In genomic region chr7:66114743-66115727, GRCh38 we compare ENCODE assay signal across 9 cellular contexts. TPM values are rescaled to one million over a fixed set of nuclear protein-coding genes. Genes with fewer than 3 reads are reported as not detected.
DNase-seq lines count a peak whose midpoint lies in the region; ATAC-seq, FAIRE-seq and TF ChIP-seq lines count a peak whose summit lies in the region.
"Had no signal": no experiment of that assay in that cellular context is flagged by ENCODE, and none has a peak within 500 bp of the region (broad histone marks: within the 10 kb centered on the region; RNA-seq: fewer than 3 reads in every experiment).

CRCP (plus strand) TSS chr7:66114847; CDS start chr7:66114963, 116 bp downstream.

- no peaks in the 10 kb centered on the region for H3K27me3 ChIP-seq in keratinocyte (ENCODE audit: control insufficient read depth, extremely low read depth, insufficient read depth, low read length)

- H3K4me1 ChIP-seq in keratinocyte (ENCODE audit: control insufficient read depth, extremely low read depth, insufficient read depth, low read length) = peaks cover 26% of the 10 kb centered on the region

- TF ChIP-seq CTCF in AG09319 (IDR thresholded peaks at IDR 0.05; ENCODE audit: low read depth, low read length) (peak; percentile 58), keratinocyte (optimal IDR thresholded peaks at IDR 0.05 in 1 of 3, IDR thresholded peaks at IDR 0.05 in 1 of 3, conservative IDR thresholded peaks at IDR 0.05 in 1 of 3; ENCODE audit: extremely low read depth in 1 of 3, insufficient read depth in 2 of 3, low read length in 3 of 3) (peak; percentile 42 to 61 (median 47))

- no peak for DNase-seq in AG09319 (ENCODE audit: extremely low read depth, low read depth)
- peak; percentile 90 for DNase-seq in NCI-H226
- DNase-seq in activated CD4-positive, CD25-positive, alpha-beta regulatory T cell (lab: John Stamatoyannopoulos, UW) = peak; percentile 64 to 65 (median 65)
- DNase-seq in central memory CD4-positive, alpha-beta T cell = peak; percentile 82
- DNase-seq in keratinocyte (ENCODE audit: low read depth, low spot score) = no peak
- peak; percentile 70 to 75 for DNase-seq in stimulated activated CD4-positive, alpha-beta T cell treated with anti-CD3 and anti-CD28 coated beads, Interleukin-15, amount 100 ng/mL, for 1 hour (ENCODE audit: low read depth in 1 of 2, low spot score in 1 of 2)

- peak; percentile 86 for ATAC-seq in GM18868 (IDR thresholded peaks at IDR 0.05; ENCODE audit: unreplicated experiment)
- peak; percentile 88 for ATAC-seq in HG03103 (IDR thresholded peaks at IDR 0.05; ENCODE audit: low read depth, unreplicated experiment)

- peak within 1 kb of the TSS; percentile 96 for H3K9ac ChIP-seq in keratinocyte (ENCODE audit: control insufficient read depth, extremely low read depth, insufficient read depth, low read length)

- H3K36me3 ChIP-seq in keratinocyte (ENCODE audit: control insufficient read depth in 2 of 2, extremely low read depth in 1 of 2, insufficient read depth in 2 of 2, low read length in 2 of 2) = peaks cover 0 to 3% of the 10 kb centered on the region in 2 experiments

- H2AFZ ChIP-seq in keratinocyte (ENCODE audit: control insufficient read depth, low read length) = peak within 1 kb of the TSS; percentile 95

- H3K4me2 ChIP-seq in keratinocyte (ENCODE audit: control insufficient read depth, extremely low read depth, insufficient read depth, low read depth, low read length) = peak within 1 kb of the TSS; percentile 85

- peaks cover 4% of the 10 kb centered on the region for H4K20me1 ChIP-seq in keratinocyte (ENCODE audit: control insufficient read depth, extremely low read depth, insufficient read depth, low read length)

- H3K79me2 ChIP-seq in keratinocyte (ENCODE audit: control insufficient read depth, insufficient read depth, low read length) = peaks cover 54% of the 10 kb centered on the region

- H3K9me3 ChIP-seq in keratinocyte (ENCODE audit: control insufficient read depth, low read depth, low read length) = no peaks in the 10 kb centered on the region

- H3K27ac ChIP-seq in keratinocyte (ENCODE audit: control insufficient read depth, insufficient read depth, low read length) = peak within 1 kb of the TSS; percentile 90

- H3K4me3 ChIP-seq in keratinocyte (ENCODE audit: control insufficient read depth in 2 of 3, extremely low read depth in 1 of 3, insufficient read depth in 2 of 3, low read depth in 1 of 3, low read length in 3 of 3) = peak within 1 kb of the TSS; percentile 79 to 91 (median 86)

- dilution Hi-C loops in keratinocyte (cut with MboI; ENCODE audit: extremely low pct_ligation_motif_present, low sequenced_read_pairs) = no loop called here

- no peak for FAIRE-seq in keratinocyte (lab: Jason Lieb, UNC)
- FAIRE-seq: islet of Langerhans had no signal

- H3K9me1 ChIP-seq in keratinocyte (ENCODE audit: control insufficient read depth, extremely low read depth, insufficient read depth, low read length) = no peaks in the 10 kb centered on the region

RNA-seq across cellular contexts. Expression of gene CRCP, which starts in this region (rescaled TPM):
- 23.6 to 41.6 TPM (median 25.4 TPM) in 3 replicates for polyA plus RNA-seq in keratinocyte
- 30.9 TPM for polyA plus RNA-seq in keratinocyte (2011; ENCODE audit: low read depth)
- 21.7 and 23.3 TPM in 2 replicates for polyA plus RNA-seq in keratinocyte (2011; cell fraction: cytosol; rRNA removed)
- 21.2 and 25.5 TPM in 2 replicates for polyA plus RNA-seq in keratinocyte (2011; cell fraction: nucleus; rRNA removed)
- 20.7 and 34.0 TPM in 2 replicates for polyA plus RNA-seq in keratinocyte (2012; ENCODE audit: low replicate concordance)
- 27.7 to 36.1 TPM (median 31.3 TPM) in 3 replicates for polyA minus RNA-seq in keratinocyte
- 31.3 TPM for polyA minus RNA-seq in keratinocyte (2011; cell fraction: cytosol; rRNA and poly(A)+ RNA removed)
- polyA minus RNA-seq in keratinocyte (2011; cell fraction: nucleus; rRNA and poly(A)+ RNA removed) = 8.9 and 18.1 TPM in 2 replicates

Comparison
In these comparisons a context has a peak if more than half of its experiments do, and no peak if none do; other contexts are left out.
1. DNase-seq: peak in NCI-H226 (single experiment), activated CD4-positive, CD25-positive, alpha-beta regulatory T cell (4 of 4), central memory CD4-positive, alpha-beta T cell (single experiment) and stimulated activated CD4-positive, alpha-beta T cell treated with anti-CD3 and anti-CD28 coated beads, Interleukin-15, amount 100 ng/mL, for 1 hour (2 of 2); none in AG09319 (single experiment) and keratinocyte (single experiment).